Comparison of ENCODE assay signal across 11 cellular contexts in genomic region chr1:192485692-192486436, GRCh38.
DNase-seq lines count a peak whose midpoint lies in the region; ATAC-seq and TF ChIP-seq lines count a peak whose summit lies in the region.
"Had no signal": no experiment of that assay in that cellular context is flagged by ENCODE, and none has a peak within 500 bp of the region (broad histone marks: within the 10 kb centered on the region; RNA-seq: fewer than 3 reads in every experiment).

No MANE protein-coding gene starts in this region.

- in situ Hi-C loops in GM23248 (cut with MboI) = no loop called here

- H3K27ac ChIP-seq in GM23248 (peak overlapping the region; percentile 77), adrenal gland (peak overlapping the region in 4 of 5 donors; percentile 40 to 55 (median 48))
- H3K27ac ChIP-seq: SJSA1 had no signal

- H4K20me1 ChIP-seq in GM23248 (ENCODE audit: insufficient read depth) = no peaks in the 10 kb centered on the region

- peak overlapping the region; percentile 17; the same call in 1 of the 2 replicates for H3K9ac ChIP-seq in GM23248

- no peaks in the 10 kb centered on the region for H3K9me2 ChIP-seq in GM23248 (ENCODE audit: insufficient read depth)

- ATAC-seq in left cardiac atrium = peak; percentile 95 to 97
- ATAC-seq in GM18519 (IDR thresholded peaks at IDR 0.05; ENCODE audit: low FRiP score, unreplicated experiment) = no peak
- ATAC-seq in HG03457 (IDR thresholded peaks at IDR 0.05; ENCODE audit: unreplicated experiment) = no peak
- ATAC-seq in HG02938 (IDR thresholded peaks at IDR 0.05; ENCODE audit: unreplicated experiment) = no peak
- ATAC-seq: GM12878 had no signal

- H3K4me3 ChIP-seq in GM23248 (no peak overlapping the region), adrenal gland (peak overlapping the region in 1 of 4 donors; percentile 26)
- H3K4me3 ChIP-seq: GM12878, SJSA1 had no signal

- TF ChIP-seq POLR2A in adrenal gland (IDR thresholded peaks at IDR 0.05) = no peak

- H3K36me3 ChIP-seq in GM23248 (ENCODE audit: low read depth) (no peaks in the 10 kb centered on the region), adrenal gland (replicated peaks in 1 of 2) (no peaks in the 10 kb centered on the region)
- H3K36me3 ChIP-seq: SJSA1 had no signal

- no peaks in the 10 kb centered on the region for H3K9me3 ChIP-seq in GM23248 (ENCODE audit: low read depth)
- no peaks in the 10 kb centered on the region for H3K9me3 ChIP-seq in adrenal gland (replicated peaks in 1 of 3)
- H3K9me3 ChIP-seq: SJSA1 had no signal

- TF ChIP-seq CTCF in adrenal gland (IDR thresholded peaks at IDR 0.05) = no peak

- peaks cover 29% of the 10 kb centered on the region for H3K4me1 ChIP-seq in GM23248 (ENCODE audit: insufficient read depth)
- H3K4me1 ChIP-seq in adrenal gland (replicated peaks in 1 of 2) = peaks cover 0 to 16% of the 10 kb centered on the region in 2 donors
- H3K4me1 ChIP-seq: SJSA1 had no signal

- H3K4me2 ChIP-seq in GM23248 (ENCODE audit: unreplicated experiment) = peak overlapping the region; percentile 39

- H2AFZ ChIP-seq in GM23248 = no peak overlapping the region

- no peaks in the 10 kb centered on the region for H3K79me2 ChIP-seq in GM23248 (ENCODE audit: insufficient read depth)

- peaks cover 33% of the 10 kb centered on the region for H3F3A ChIP-seq in GM23248 (ENCODE audit: insufficient read depth)

- peak; percentile 94 for DNase-seq in GM23248
- peak; percentile 83 to 93 (median 90) for DNase-seq in adrenal gland
- DNase-seq in left cardiac atrium = peak; percentile 71
- peak; percentile 98 for DNase-seq in smooth muscle cell of the brain vasculature (ENCODE audit: low read depth, low spot score)
- DNase-seq in NCI-H1092 treated with DMSO at 0.1 percent for 48 hours (lab: John Stamatoyannopoulos, UW) = no peak
- DNase-seq: activated effector memory CD4-positive, alpha-beta T cell treated with Interleukin-2 at 50 U/mL for 16 hours had no signal

- intact Hi-C loops in adrenal gland (cut with DNase I) = no loop called here
- intact Hi-C loops in left cardiac atrium (cut with DNase I) = loop anchor here in 1 of 2 donors (10.0 kb wide), 1 partner anchor 119 kb away; no protein-coding TSS in a partner anchor

- WGBS in GM23248 (ENCODE audit: low coverage in 1 of 2, low lambda C conversion rate in 2 of 2, missing lambda C conversion rate in 2 of 2), 2 experiments = 5 to 6% methylated on average over 1 of the region's 1 CpG
- WGBS in adrenal gland, 4 donors = 26 to 46% (median 37%) methylated on average over 1 of the region's 1 CpG

- H3K27me3 ChIP-seq in GM23248 (replicated peaks; ENCODE audit: insufficient read depth) = no peaks in the 10 kb centered on the region
- H3K27me3 ChIP-seq in adrenal gland = no peaks in the 10 kb centered on the region
- H3K27me3 ChIP-seq: SJSA1 had no signal

Comparison
In these comparisons a context has a peak if more than half of its experiments do, and no peak if none do; other contexts are left out.
1. ATAC-seq: peak in left cardiac atrium (2 of 2); none in GM18519 (single experiment), HG03457 (single experiment) and HG02938 (single experiment).